Comparison of ENCODE assay signal across 13 cellular contexts in genomic region chr12:58537278-58537677, GRCh38.
A peak's percentile ranks its signal among the peaks of the same experiment; 100 is the strongest.
DNase-seq lines count a peak whose midpoint lies in the region; ATAC-seq and TF ChIP-seq lines count a peak whose summit lies in the region.
"Had no signal": no experiment of that assay in that cellular context is flagged by ENCODE, and none has a peak within 500 bp of the region (broad histone marks: within the 10 kb centered on the region; RNA-seq: fewer than 3 reads in every experiment).

No MANE protein-coding gene starts in this region.

- no peak for ATAC-seq in omental fat pad (ENCODE audit: low FRiP score)
- no peak for ATAC-seq in stimulated activated naive B cell treated with anti-CD40 and anti-IgM and Interleukin-4, amounts not matched to agents 10 μg/mL and 1 μg/mL and 100 μg/mL, for 72 hours (replicated peaks)
- ATAC-seq: left lobe of liver had no signal

- H3K36me3 Mint-ChIP-seq in stimulated activated naive B cell treated with anti-CD40 and anti-IgM and Interleukin-4, amounts not matched to agents 10 μg/mL and 1 μg/mL and 100 μg/mL, for 72 hours: no peaks in the 10 kb centered on the region

- peaks cover 44% of the 10 kb centered on the region for H3K4me1 ChIP-seq in ACC112 (ENCODE audit: control insufficient read depth, insufficient read depth, low read length, unreplicated experiment)
- peaks cover 0 to 2% of the 10 kb centered on the region in 2 donors for H3K4me1 ChIP-seq in ascending aorta

- H3K79me2 ChIP-seq in ACC112 (ENCODE audit: control insufficient read depth, insufficient read depth, low read length, unreplicated experiment): no peaks in the 10 kb centered on the region

- peaks cover 0 to 5% of the 10 kb centered on the region in 2 donors for H3K27me3 Mint-ChIP-seq in stimulated activated naive B cell treated with anti-CD40 and anti-IgM and Interleukin-4, amounts not matched to agents 10 μg/mL and 1 μg/mL and 100 μg/mL, for 72 hours
- H3K27me3 Mint-ChIP-seq: B cell had no signal

- no peaks in the 10 kb centered on the region for H3K4me1 Mint-ChIP-seq in stimulated activated naive B cell treated with anti-CD40 and anti-IgM and Interleukin-4, amounts not matched to agents 10 μg/mL and 1 μg/mL and 100 μg/mL, for 72 hours
- H3K4me1 Mint-ChIP-seq: B cell had no signal

- intact Hi-C loops in ascending aorta (cut with DNase I): loop anchor here (10.0 kb wide), 2 partner anchors 192 to 378 kb away; no protein-coding TSS in a partner anchor

- H3K4me3 ChIP-seq in ACC112 (ENCODE audit: low read depth, low read length) (no peak overlapping the region), astrocyte of the spinal cord (ENCODE audit: low read depth, low read length) (no peak overlapping the region), ascending aorta (no peak overlapping the region)

- H3K27ac ChIP-seq in ACC112 (ENCODE audit: low read depth, low read length) (peak overlapping the region; percentile 34), ascending aorta (no peak overlapping the region)

- DNase-seq in HK-2 (ENCODE audit: unreplicated experiment): peak; percentile 1
- DNase-seq in astrocyte of the spinal cord (ENCODE audit: low read depth, low spot score): peak; percentile 72
- DNase-seq in iris pigment epithelial cell (ENCODE audit: low read depth): peak; percentile 86
- DNase-seq in omental fat pad (ENCODE audit: low spot score): no peak
- DNase-seq in CD1c-positive myeloid dendritic cell (ENCODE audit: extremely low spot score): no peak
- no peak for DNase-seq in ascending aorta (ENCODE audit: low spot score in 2 of 2)
- no peak for DNase-seq in stimulated activated naive B cell treated with anti-CD40 and anti-IgM and Interleukin-4, amounts not matched to agents 10 μg/mL and 1 μg/mL and 100 μg/mL, for 72 hours
- DNase-seq: activated CD4-positive, alpha-beta T cell treated with anti-CD3 and anti-CD28 coated beads, Interleukin-2, amount 50 U/mL, for 1 hour; NCI-H2029 had no signal

- TF ChIP-seq CTCF in astrocyte of the spinal cord (IDR thresholded peaks at IDR 0.05; ENCODE audit: low read depth, low read length): no peak
- TF ChIP-seq CTCF in omental fat pad (IDR thresholded peaks at IDR 0.05): no peak
- no peak for TF ChIP-seq CTCF in ascending aorta (IDR thresholded peaks at IDR 0.05)

- H3K9me3 Mint-ChIP-seq in stimulated activated naive B cell treated with anti-CD40 and anti-IgM and Interleukin-4, amounts not matched to agents 10 μg/mL and 1 μg/mL and 100 μg/mL, for 72 hours: no peaks in the 10 kb centered on the region
- H3K9me3 Mint-ChIP-seq: activated T-helper 2 cell treated with anti-CD3 and anti-CD28 coated beads, Interferon-gamma antibody, Interleukin-2, Interleukin-4, amounts not matched to agents 10 μg/mL and 5 μg/mL and 100 μg/mL, durations not matched to agents 14 hours and 24 hours and 36 hours had no signal

- H3K27me3 ChIP-seq in ACC112 (ENCODE audit: insufficient read depth, low read length): no peaks in the 10 kb centered on the region
- no peaks in the 10 kb centered on the region for H3K27me3 ChIP-seq in ascending aorta

- H3K4me3 Mint-ChIP-seq in stimulated activated naive B cell treated with anti-CD40 and anti-IgM and Interleukin-4, amounts not matched to agents 10 μg/mL and 1 μg/mL and 100 μg/mL, for 72 hours: no peak overlapping the region
- H3K4me3 Mint-ChIP-seq: B cell had no signal

- H3K9me3 ChIP-seq in ascending aorta: no peaks in the 10 kb centered on the region

- no peak overlapping the region for H3K27ac Mint-ChIP-seq in stimulated activated naive B cell treated with anti-CD40 and anti-IgM and Interleukin-4, amounts not matched to agents 10 μg/mL and 1 μg/mL and 100 μg/mL, for 72 hours
- H3K27ac Mint-ChIP-seq: activated T-helper 2 cell treated with anti-CD3 and anti-CD28 coated beads, Interferon-gamma antibody, Interleukin-2, Interleukin-4, amounts not matched to agents 10 μg/mL and 5 μg/mL and 100 μg/mL, durations not matched to agents 14 hours and 24 hours and 36 hours; B cell had no signal

- in situ Hi-C loops in astrocyte of the spinal cord (cut with HindIII; ENCODE audit: low sequenced_read_pairs): loop anchor here (25.0 kb wide), 1 partner anchor 200 kb away; no protein-coding TSS in a partner anchor

- H2AFZ ChIP-seq in ACC112 (ENCODE audit: low read length, unreplicated experiment): peak overlapping the region; percentile 4

- H3K36me3 ChIP-seq in ACC112 (ENCODE audit: insufficient read depth, low read length) (no peaks in the 10 kb centered on the region), ascending aorta (no peaks in the 10 kb centered on the region)

Comparison
In these comparisons a context has a peak if more than half of its experiments do, and no peak if none do; other contexts are left out.
1. DNase-seq: peak in HK-2 (single experiment), astrocyte of the spinal cord (single experiment) and iris pigment epithelial cell (single experiment); none in omental fat pad (single experiment), CD1c-positive myeloid dendritic cell (single experiment), ascending aorta (0 of 2) and stimulated activated naive B cell treated with anti-CD40 and anti-IgM and Interleukin-4, amounts not matched to agents 10 μg/mL and 1 μg/mL and 100 μg/mL, for 72 hours (single experiment).